ENCODE assay signal across 8 cellular contexts in genomic region chr12:6376079-6376941, GRCh38. TPM values are rescaled to one million over a fixed set of nuclear protein-coding genes. Genes with fewer than 3 reads are reported as not detected.
DNase-seq lines count a peak whose midpoint lies in the region; ATAC-seq and TF ChIP-seq lines count a peak whose summit lies in the region.

No MANE protein-coding gene starts in this region.

- H3K27me3 Mint-ChIP-seq in nephron (ENCODE audit: low read depth): peaks cover 9% of the 10 kb centered on the region

- H3K27ac Mint-ChIP-seq in nephron: peak overlapping the region; percentile 86 to 97 (median 90)

- H3K9me3 Mint-ChIP-seq in nephron: no peaks in the 10 kb centered on the region

- no peaks in the 10 kb centered on the region for H3K36me3 Mint-ChIP-seq in nephron (ENCODE audit: low read depth)

- peak in 4 of 6 experiments; percentile 22 to 52 (median 43) for TF ChIP-seq CTCF in Peyer's patch (IDR thresholded peaks at IDR 0.05)
- peak in 2 of 3 experiments; percentile 37 to 46 for TF ChIP-seq CTCF in nephron (IDR thresholded peaks at IDR 0.05; ENCODE audit: unreplicated experiment in 3 of 3)
- no peak for TF ChIP-seq CTCF in GM10266 (IDR thresholded peaks at IDR 0.05; ENCODE audit: control insufficient read depth, insufficient read depth, low read depth, missing control alignments)

- no peak for TF ChIP-seq POLR2A in Peyer's patch (IDR thresholded peaks at IDR 0.05)

- DNase-seq in NOMO-1 treated with dmso at 0.1 percent for 144 hours (lab: John Stamatoyannopoulos, UW; ENCODE audit: unreplicated experiment): peak; percentile 28
- DNase-seq in NOMO-1 treated with DMSO at 0.1 percent for 48 hours (lab: John Stamatoyannopoulos, UW; ENCODE audit: unreplicated experiment): no peak
- DNase-seq in Peyer's patch: peak in 2 of 3 donors; percentile 68 to 72
- no peak for DNase-seq in foreskin melanocyte
- DNase-seq in RPMI8226: no peak
- DNase-seq in GM10266 (ENCODE audit: extremely low spot score): no peak

- H3K36me3 ChIP-seq in Peyer's patch: no peaks in the 10 kb centered on the region

- peaks cover 56% of the 10 kb centered on the region for H3K4me1 Mint-ChIP-seq in nephron

- no peaks in the 10 kb centered on the region for H3K27me3 ChIP-seq in Peyer's patch

- peaks cover 0 to 58% (median 8%) of the 10 kb centered on the region in 4 donors for H3K4me1 ChIP-seq in Peyer's patch

- peak overlapping the region in 2 of 4 donors; percentile 40 to 44 for H3K4me3 ChIP-seq in Peyer's patch

- H3K27ac ChIP-seq in Peyer's patch: peak overlapping the region; percentile 4 to 81 (median 57)

- H3K4me3 Mint-ChIP-seq in nephron: peak overlapping the region; percentile 2 to 80 (median 27)

- H3K9me3 ChIP-seq in Peyer's patch: no peaks in the 10 kb centered on the region

- ATAC-seq in esophagus mucosa: peak; percentile 44

RNA-seq across cellular contexts. Expression of gene SCNN1A, which starts 0.9 kb away (rescaled TPM):
- total RNA-seq in Peyer's patch: 100 to 1,000 TPM in 3 of 4 donors, 10 to 100 TPM in 1; 93.3 to 275 (median 143) TPM
- total RNA-seq in esophagus mucosa: 142 TPM

RNA-seq across cellular contexts. Expression of gene LTBR, which starts 7.7 kb away (rescaled TPM):
- total RNA-seq in Peyer's patch (100 to 1,000 TPM; 113 to 313 (median 294) TPM), esophagus mucosa (84.2 TPM)

RNA-seq across cellular contexts. Expression of gene TNFRSF1A, which starts 34.4 kb away (rescaled TPM):
- total RNA-seq in Peyer's patch (100 to 1,000 TPM in 3 of 4 donors, 10 to 100 TPM in 1; 90.8 to 547 (median 393) TPM), esophagus mucosa (99.3 TPM)

Comparison
In these comparisons a context has a peak if more than half of its experiments do, and no peak if none do; other contexts are left out.
1. DNase-seq: peak in NOMO-1 treated with dmso at 0.1 percent for 144 hours (single experiment) and Peyer's patch (2 of 3); none in NOMO-1 treated with DMSO at 0.1 percent for 48 hours (single experiment), foreskin melanocyte (single experiment), RPMI8226 (single experiment) and GM10266 (single experiment).